In the genomic region with DNA sequence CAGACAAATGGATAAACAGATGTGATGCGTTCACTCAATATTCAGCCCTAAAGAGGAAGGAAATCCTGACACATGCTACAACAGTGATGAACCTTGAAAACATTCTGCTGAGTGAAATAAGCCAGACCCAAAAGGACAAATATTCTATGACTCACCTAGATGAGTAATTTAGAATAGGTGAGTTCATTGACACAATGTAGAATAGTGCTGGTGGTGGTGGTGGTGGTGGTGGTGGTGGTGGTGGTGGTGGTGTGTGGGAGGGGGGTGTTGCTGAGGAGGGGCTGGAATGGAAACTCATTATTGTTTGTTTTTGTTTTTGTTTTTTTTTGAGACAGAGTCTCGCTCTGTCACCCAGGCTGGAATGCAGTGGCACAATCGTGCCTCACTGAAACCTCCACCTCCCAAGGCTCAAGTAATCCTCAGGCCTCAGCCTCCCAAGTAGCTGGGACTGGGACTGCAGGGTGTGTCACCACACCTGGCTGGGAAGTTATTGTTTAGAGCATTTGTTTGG, we compare ENCODE assay signal across 10 cellular contexts. TPM values are rescaled to one million over a fixed set of nuclear protein-coding genes. Genes with fewer than 3 reads are reported as not detected.
DNase-seq lines count a peak whose midpoint lies in the region; ATAC-seq, FAIRE-seq and TF ChIP-seq lines count a peak whose summit lies in the region.
"Had no signal": no experiment of that assay in that cellular context is flagged by ENCODE, and none has a peak within 500 bp of the region (broad histone marks: within the 10 kb centered on the region; RNA-seq: fewer than 3 reads in every experiment).

No MANE protein-coding gene starts in this region.

- H3K56ac ChIP-seq in mesendoderm (ENCODE audit: low read length): no peak overlapping the region

- H3K18ac ChIP-seq in mesendoderm (ENCODE audit: low read length): no peak overlapping the region

- no peaks in the 10 kb centered on the region for H3K79me2 ChIP-seq in mesendoderm (ENCODE audit: control insufficient read depth, insufficient read depth, low read length)

- H2BK5ac ChIP-seq in mesendoderm (ENCODE audit: low read length): no peak overlapping the region

- no peak overlapping the region for H3K4me3 ChIP-seq in A549
- H3K4me3 ChIP-seq in mesendoderm (ENCODE audit: low read length): no peak overlapping the region
- H3K4me3 ChIP-seq: adrenal gland had no signal

- H3K79me1 ChIP-seq in mesendoderm (ENCODE audit: low read length): no peaks in the 10 kb centered on the region

- TF ChIP-seq CTCF in A549 (IDR thresholded peaks at IDR 0.05): no peak

- no peak overlapping the region for H4K8ac ChIP-seq in mesendoderm (ENCODE audit: low read depth, low read length)

- no peak overlapping the region for H4K5ac ChIP-seq in mesendoderm (ENCODE audit: low read length)

- H2AK5ac ChIP-seq in mesendoderm (ENCODE audit: low read length): no peak overlapping the region

- no peak for FAIRE-seq in A549 (lab: Jason Lieb, UNC)

- no peaks in the 10 kb centered on the region for H3K36me3 ChIP-seq in mesendoderm (ENCODE audit: control insufficient read depth, insufficient read depth, low read length)
- H3K36me3 ChIP-seq: adrenal gland had no signal

- 29% methylated on average over 3 of the region's 3 CpGs for WGBS in A549 (ENCODE audit: missing lambda C conversion rate)
- whole genome bisulfite sequencing in mesendoderm (ENCODE audit: extremely low coverage, insufficient coverage, low lambda C conversion rate): no CpG with 5 or more reads among the region's 3 CpGs

- DNase-seq in A549 (ENCODE audit: low read depth in 1 of 2, low spot score in 1 of 2) (peak; percentile 36 to 62), M059J (ENCODE audit: low read depth) (peak; percentile 94), mesendoderm (peak; percentile 53), GF-D8 (lab: John Stamatoyannopoulos, UW) (no peak), NCI-H524 (lab: John Stamatoyannopoulos, UW) (no peak), inferior parietal cortex (ENCODE audit: extremely low spot score) (no peak), NCI-H1105 treated with DMSO at 0.1 percent for 48 hours (lab: John Stamatoyannopoulos, UW) (no peak)
- peak; percentile 18 for DNase-seq in activated gamma-delta T cell treated with anti-CD3 and anti-CD28 coated beads, Interleukin-2, amount 50 U/mL, for 16 hours (ENCODE audit: low read depth)
- DNase-seq: CD4-positive, alpha-beta T cell had no signal

- H3K4ac ChIP-seq in mesendoderm (ENCODE audit: low read depth, low read length): no peak overlapping the region

- TF ChIP-seq EP300 in A549 (IDR thresholded peaks at IDR 0.05): no peak

- peak overlapping the region; percentile 63 for H3K4me2 ChIP-seq in A549
- H3K4me2 ChIP-seq in mesendoderm (ENCODE audit: low read length): no peak overlapping the region

- H3K27me3 ChIP-seq in mesendoderm (ENCODE audit: insufficient read depth, low read length, poor library complexity): no peaks in the 10 kb centered on the region
- H3K27me3 ChIP-seq: adrenal gland had no signal

- POLR2A ChIA-PET in A549 (lab: Yijun Ruan, JAX): no interaction called here

- CTCF ChIA-PET in A549 (lab: Yijun Ruan, JAX): no interaction called here

- peak; percentile 82 to 89 for ATAC-seq in A549

- no peak for TF ChIP-seq RAD21 in A549 (conservative IDR thresholded peaks at IDR 0.05 in 1 of 2, IDR thresholded peaks at IDR 0.05 in 1 of 2)

- H3K23ac ChIP-seq in mesendoderm (ENCODE audit: low read length): no peak overlapping the region

- no peaks in the 10 kb centered on the region for H3K9me3 ChIP-seq in A549
- H3K9me3 ChIP-seq: adrenal gland had no signal

- H3K27ac ChIP-seq in A549 (peak overlapping the region in 1 of 2 experiments; percentile 39; a peak in 4 of 6 replicates), mesendoderm (ENCODE audit: low read depth, low read length) (no peak overlapping the region)

- H3K4me1 ChIP-seq in A549 (peaks cover 16% of the 10 kb centered on the region), mesendoderm (ENCODE audit: control insufficient read depth, low read depth, low read length) (peaks cover 8% of the 10 kb centered on the region)

- no peak overlapping the region for H2BK120ac ChIP-seq in mesendoderm (ENCODE audit: low read depth, low read length)

- H2BK15ac ChIP-seq in mesendoderm (replicated peaks; ENCODE audit: low read depth): no peak overlapping the region

- H3K9ac ChIP-seq in mesendoderm (ENCODE audit: low read length): no peak overlapping the region

- TF ChIP-seq POLR2A in A549 (IDR thresholded peaks at IDR 0.05; ENCODE audit: low read length): no peak

TF ChIP-seq in A549, 52 proteins besides CTCF, POLR2A, EP300 and RAD21:
- no peak; the same call in 1 of the 2 replicates for TF ChIP-seq FOSL2 (IDR thresholded peaks at IDR 0.05)
- TF ChIP-seq FOSL2 (CRISPR knock-in tag; IDR thresholded peaks at IDR 0.05): peak; percentile 86
- no peak for TF ChIP-seq HOXB5 (CRISPR knock-in tag; IDR thresholded peaks at IDR 0.05)
- peak; percentile 43 for TF ChIP-seq JUNB (IDR thresholded peaks at IDR 0.05)
TF ChIP-seq in A549: peak in this region for 2.

RNA-seq across cellular contexts. Expression of a gene that starts 28.6 kb away (rescaled TPM):
- 12.0 and 12.2 TPM in 2 replicates for polyA plus RNA-seq in A549 (2011; rRNA removed)
- polyA plus RNA-seq in A549 (2012; cell fraction: cytosol; rRNA removed): 10.2 and 11.9 TPM in 2 replicates
- polyA plus RNA-seq in A549 (2012; cell fraction: nucleus; rRNA removed): 3.3 and 3.4 TPM in 2 replicates
- 13.2 to 15.2 TPM (median 13.6 TPM) in 3 replicates for polyA plus RNA-seq in A549 (2017; fragmentation: RNase III; extraction: RNeasy Plus Mini Kit Qiagen cat#74134 plus additional on column Dnase treatment)
- 1.2 and 1.9 TPM in 2 replicates for polyA minus RNA-seq in A549 (2011; rRNA and poly(A)+ RNA removed)
- 0.37 and 0.89 TPM in 2 replicates for total RNA-seq in M059J (2014; rRNA removed; shearing (Covaris generic))
- 1.3 TPM for polyA plus RNA-seq in mesendoderm (2013, experiment 1 of 2)
- polyA plus RNA-seq in mesendoderm (2013, experiment 2 of 2): 1.3 TPM

Comparison
In these comparisons a context has a peak if more than half of its experiments do, and no peak if none do; other contexts are left out.
1. DNase-seq: peak in A549 (2 of 2), M059J (single experiment), activated gamma-delta T cell treated with anti-CD3 and anti-CD28 coated beads, Interleukin-2, amount 50 U/mL, for 16 hours (single experiment) and mesendoderm (single experiment); none in GF-D8 (single experiment), NCI-H524 (0 of 2), inferior parietal cortex (single experiment) and NCI-H1105 treated with DMSO at 0.1 percent for 48 hours (single experiment).